ENCODE assay signal across 1 cellular context in genomic region chr17:59761385-59762021, GRCh38.
TF ChIP-seq lines count a peak whose summit lies in the region.

No MANE protein-coding gene starts in this region.

TF ChIP-seq in HepG2, 621 proteins besides CTCF, POLR2A, EP300 and RAD21 (continued from another document and continues in another):
- TF ChIP-seq RNF219 (CRISPR knock-in tag; IDR thresholded peaks at IDR 0.05) (no peak), ZNF30 (CRISPR knock-in tag; IDR thresholded peaks at IDR 0.05) (no peak), ZNF556 (CRISPR knock-in tag; IDR thresholded peaks at IDR 0.05; ENCODE audit: borderline replicate concordance) (no peak), MIER2 (CRISPR knock-in tag; IDR thresholded peaks at IDR 0.05) (no peak), ZNF790 (CRISPR knock-in tag; IDR thresholded peaks at IDR 0.05; ENCODE audit: borderline replicate concordance) (no peak), ZNF713 (CRISPR knock-in tag; IDR thresholded peaks at IDR 0.05) (no peak), HOMEZ (CRISPR knock-in tag; IDR thresholded peaks at IDR 0.05; ENCODE audit: low read depth) (no peak), ZNF570 (CRISPR knock-in tag; IDR thresholded peaks at IDR 0.05; ENCODE audit: borderline replicate concordance) (no peak), ARID4A (CRISPR knock-in tag; IDR thresholded peaks at IDR 0.05; ENCODE audit: borderline replicate concordance) (no peak), RARG (CRISPR knock-in tag; IDR thresholded peaks at IDR 0.05; ENCODE audit: low read depth) (no peak), ZNF207 (IDR thresholded peaks at IDR 0.05; ENCODE audit: borderline replicate concordance) (no peak), ZNF800 (CRISPR knock-in tag; IDR thresholded peaks at IDR 0.05) (no peak), IRX3 (CRISPR knock-in tag; IDR thresholded peaks at IDR 0.05; ENCODE audit: borderline replicate concordance, low read depth) (no peak), ZHX1 (CRISPR knock-in tag; IDR thresholded peaks at IDR 0.05; ENCODE audit: low read depth) (no peak), PPARG (CRISPR knock-in tag; conservative IDR thresholded peaks at IDR 0.05) (no peak), MTA1 (CRISPR knock-in tag; IDR thresholded peaks at IDR 0.05; ENCODE audit: borderline replicate concordance) (no peak), GATAD2A (CRISPR knock-in tag; IDR thresholded peaks at IDR 0.05) (peak; percentile 80), REPIN1 (CRISPR knock-in tag; IDR thresholded peaks at IDR 0.05; ENCODE audit: borderline replicate concordance, low read depth) (no peak), GFI1 (CRISPR knock-in tag; IDR thresholded peaks at IDR 0.05; ENCODE audit: borderline replicate concordance) (0 out of 2 replicates have a peak, but pooled peaks have one; percentile 59), SRSF1 (optimal IDR thresholded peaks at IDR 0.05; ENCODE audit: low read depth, low read length) (no peak), ZNF546 (CRISPR knock-in tag; conservative IDR thresholded peaks at IDR 0.05) (no peak), ARID5B (CRISPR knock-in tag; IDR thresholded peaks at IDR 0.05) (peak; percentile 66; the same call in 1 of the 2 replicates), SAFB2 (CRISPR knock-in tag; IDR thresholded peaks at IDR 0.05; ENCODE audit: borderline replicate concordance, low read depth) (no peak), ELF3 (CRISPR knock-in tag; IDR thresholded peaks at IDR 0.05) (no peak), ZNF7 (CRISPR knock-in tag; IDR thresholded peaks at IDR 0.05) (no peak), ZNF615 (CRISPR knock-in tag; IDR thresholded peaks at IDR 0.05; ENCODE audit: borderline replicate concordance) (no peak), PCBP1 (IDR thresholded peaks at IDR 0.05; ENCODE audit: borderline replicate concordance, low read depth, low read length) (no peak), NBN (conservative IDR thresholded peaks at IDR 0.05) (no peak), FOSL2 (CRISPR knock-in tag; IDR thresholded peaks at IDR 0.05) (no peak), CSRNP1 (CRISPR knock-in tag; IDR thresholded peaks at IDR 0.05) (no peak), PRPF4 (IDR thresholded peaks at IDR 0.05; ENCODE audit: low read depth, low read length, poor library complexity, severe bottlenecking) (no peak), ZNF432 (CRISPR knock-in tag; IDR thresholded peaks at IDR 0.05; ENCODE audit: borderline replicate concordance) (no peak)
